ENCODE assay signal across 24 cellular contexts in genomic region chr11:107691003-107691402, GRCh38. TPM values are rescaled to one million over a fixed set of nuclear protein-coding genes. Genes with fewer than 3 reads are reported as not detected.
A peak's percentile ranks its signal among the peaks of the same experiment; 100 is the strongest.
DNase-seq lines count a peak whose midpoint lies in the region; ATAC-seq, FAIRE-seq and TF ChIP-seq lines count a peak whose summit lies in the region.
"Had no signal": no experiment of that assay in that cellular context is flagged by ENCODE, and none has a peak within 500 bp of the region (broad histone marks: within the 10 kb centered on the region; RNA-seq: fewer than 3 reads in every experiment).

No MANE protein-coding gene starts in this region.

- no peak for ATAC-seq in HG03139 (IDR thresholded peaks at IDR 0.05; ENCODE audit: unreplicated experiment)
- ATAC-seq: activated CD4-positive, CD25-positive, alpha-beta regulatory T cell treated with anti-CD3 and anti-CD28 coated beads, Interleukin-2, amount 50 U/mL, for 24 hours; lower lobe of right lung; naive thymus-derived CD8-positive, alpha-beta T cell; stimulated activated memory B cell treated with anti-CD40 and anti-IgM and Interleukin-4, amounts not matched to agents 10 μg/mL and 1 μg/mL and 100 μg/mL, for 72 hours had no signal

- no peaks in the 10 kb centered on the region for H3K27me3 Mint-ChIP-seq in astrocyte (ENCODE audit: low read depth, unreplicated experiment)

- TF ChIP-seq CTCF in astrocyte (IDR thresholded peaks at IDR 0.05; ENCODE audit: insufficient read depth, low read depth, low read length) (no peak), fibroblast of villous mesenchyme (IDR thresholded peaks at IDR 0.05; ENCODE audit: insufficient read depth, low read depth, low read length) (no peak), smooth muscle cell (IDR thresholded peaks at IDR 0.05; ENCODE audit: borderline replicate concordance, insufficient read depth, poor library complexity, severe bottlenecking) (no peak)

- no peaks in the 10 kb centered on the region for H3K36me3 ChIP-seq in astrocyte (ENCODE audit: insufficient read depth, low read length)
- H3K36me3 ChIP-seq in smooth muscle cell (ENCODE audit: low read depth), result no peaks in the 10 kb centered on the region
- H3K36me3 ChIP-seq: BLaER1 treated with 17β-estradiol and CSF1 and Interleukin-3, amounts not matched to agents 10 nM and 100 nM; lower lobe of right lung; prostate gland; SJSA1; thyroid gland had no signal

- WGBS in smooth muscle cell (ENCODE audit: low lambda C conversion rate), result 21% methylated on average over 3 of the region's 3 CpGs

- peak; percentile 91 for FAIRE-seq in astrocyte (lab: Jason Lieb, UNC)
- FAIRE-seq: colon had no signal

- no peaks in the 10 kb centered on the region for H3K36me3 Mint-ChIP-seq in astrocyte (ENCODE audit: low read depth, unreplicated experiment)
- H3K36me3 Mint-ChIP-seq: immature natural killer cell; naive thymus-derived CD8-positive, alpha-beta T cell; stimulated activated memory B cell treated with anti-CD40 and anti-IgM and Interleukin-4, amounts not matched to agents 10 μg/mL and 1 μg/mL and 100 μg/mL, for 72 hours had no signal

- H3K4me2 ChIP-seq in astrocyte (ENCODE audit: low read length), result peak overlapping the region; percentile 67
- peak overlapping the region; percentile 75 for H3K4me2 ChIP-seq in smooth muscle cell

- H3K27ac ChIP-seq in astrocyte (ENCODE audit: low read depth, low read length) (peak overlapping the region; percentile 62), smooth muscle cell (ENCODE audit: low read depth) (peak overlapping the region; percentile 80)
- H3K27ac ChIP-seq: lower lobe of right lung, prostate gland, SJSA1, thyroid gland had no signal

- H4K20me1 ChIP-seq in astrocyte (ENCODE audit: insufficient read depth, low read length) (no peaks in the 10 kb centered on the region), smooth muscle cell (ENCODE audit: low read depth) (no peaks in the 10 kb centered on the region)
- H4K20me1 ChIP-seq: BLaER1 treated with 17β-estradiol and CSF1 and Interleukin-3, amounts not matched to agents 10 nM and 100 nM had no signal

- H3K9ac ChIP-seq in astrocyte (ENCODE audit: low read length) (peak overlapping the region; percentile 65), smooth muscle cell (ENCODE audit: low read depth) (no peak overlapping the region)
- H3K9ac ChIP-seq: BLaER1 treated with 17β-estradiol and CSF1 and Interleukin-3, amounts not matched to agents 10 nM and 100 nM had no signal

- peaks cover 31% of the 10 kb centered on the region for H3K4me1 Mint-ChIP-seq in astrocyte (ENCODE audit: low read depth, unreplicated experiment)
- H3K4me1 Mint-ChIP-seq: immature natural killer cell; naive thymus-derived CD8-positive, alpha-beta T cell; stimulated activated memory B cell treated with anti-CD40 and anti-IgM and Interleukin-4, amounts not matched to agents 10 μg/mL and 1 μg/mL and 100 μg/mL, for 72 hours had no signal

- H3K9me3 ChIP-seq in astrocyte (ENCODE audit: insufficient read depth, low read depth, low read length) (no peaks in the 10 kb centered on the region), smooth muscle cell (replicated peaks; ENCODE audit: low read depth) (no peaks in the 10 kb centered on the region)
- H3K9me3 ChIP-seq: lower lobe of right lung, prostate gland, SJSA1, thyroid gland had no signal

- peaks cover 2% of the 10 kb centered on the region for H3K9me3 Mint-ChIP-seq in astrocyte (ENCODE audit: unreplicated experiment)
- H3K9me3 Mint-ChIP-seq: naive thymus-derived CD8-positive, alpha-beta T cell; stimulated activated memory B cell treated with anti-CD40 and anti-IgM and Interleukin-4, amounts not matched to agents 10 μg/mL and 1 μg/mL and 100 μg/mL, for 72 hours; T-helper 2 cell treated with Interferon-gamma antibody and Interleukin-4, amounts not matched to agents 5 μg/mL and 100 μg/mL, for 36 hours had no signal

- no peak overlapping the region for H3K4me3 Mint-ChIP-seq in astrocyte (ENCODE audit: unreplicated experiment)
- H3K4me3 Mint-ChIP-seq: immature natural killer cell; naive thymus-derived CD8-positive, alpha-beta T cell; stimulated activated memory B cell treated with anti-CD40 and anti-IgM and Interleukin-4, amounts not matched to agents 10 μg/mL and 1 μg/mL and 100 μg/mL, for 72 hours; T-helper 2 cell treated with Interferon-gamma antibody and Interleukin-4, amounts not matched to agents 5 μg/mL and 100 μg/mL, for 36 hours had no signal

- no peaks in the 10 kb centered on the region for H3K79me2 ChIP-seq in astrocyte (ENCODE audit: insufficient read depth, low read length)
- H3K79me2 ChIP-seq in smooth muscle cell (ENCODE audit: low read depth), result no peaks in the 10 kb centered on the region

- H3K4me3 ChIP-seq in astrocyte (ENCODE audit: insufficient read depth, low read depth, low read length), result no peak overlapping the region
- no peak overlapping the region for H3K4me3 ChIP-seq in fibroblast of villous mesenchyme (ENCODE audit: low read depth, low read length)
- H3K4me3 ChIP-seq in smooth muscle cell, result no peak overlapping the region
- H3K4me3 ChIP-seq: BLaER1 treated with 17β-estradiol and CSF1 and Interleukin-3, amounts not matched to agents 10 nM and 100 nM; lower lobe of right lung; prostate gland; SJSA1; thyroid gland had no signal

- peak overlapping the region; percentile 13 for H2AFZ ChIP-seq in astrocyte (ENCODE audit: low read depth, low read length)
- H2AFZ ChIP-seq in smooth muscle cell (ENCODE audit: low read depth), result no peak overlapping the region

- DNase-seq in HS-5 (ENCODE audit: low read depth), result peak; percentile 22
- DNase-seq in astrocyte (ENCODE audit: low read depth), result peak; percentile 79
- peak; percentile 82 for DNase-seq in fibroblast of villous mesenchyme (ENCODE audit: low read depth)
- no peak for DNase-seq in smooth muscle cell (lab: John Stamatoyannopoulos, UW; ENCODE audit: unreplicated experiment)
- no peak for DNase-seq in H4 (ENCODE audit: low spot score)
- no peak for DNase-seq in activated CD4-positive, alpha-beta T cell treated with anti-CD3 and anti-CD28 coated beads for 4 hours
- DNase-seq: activated effector memory CD4-positive, alpha-beta T cell treated with Interleukin-2 at 50 U/mL for 16 hours; amniotic stem cell; DMS53; immature natural killer cell; lower lobe of right lung; naive thymus-derived CD8-positive, alpha-beta T cell; NCI-H1694 treated with DMSO at 0.1 percent for 48 hours; NCI-H510A; thyroid gland had no signal

- H3K27me3 ChIP-seq in astrocyte (ENCODE audit: insufficient read depth, low read length) (no peaks in the 10 kb centered on the region), smooth muscle cell (ENCODE audit: low read depth) (no peaks in the 10 kb centered on the region)
- H3K27me3 ChIP-seq: BLaER1 treated with 17β-estradiol and CSF1 and Interleukin-3, amounts not matched to agents 10 nM and 100 nM; SJSA1; thyroid gland had no signal

- peak overlapping the region; percentile 96 for H3K27ac Mint-ChIP-seq in astrocyte (ENCODE audit: unreplicated experiment)
- H3K27ac Mint-ChIP-seq: immature natural killer cell; naive thymus-derived CD8-positive, alpha-beta T cell; stimulated activated memory B cell treated with anti-CD40 and anti-IgM and Interleukin-4, amounts not matched to agents 10 μg/mL and 1 μg/mL and 100 μg/mL, for 72 hours; T-helper 2 cell treated with Interferon-gamma antibody and Interleukin-4, amounts not matched to agents 5 μg/mL and 100 μg/mL, for 36 hours had no signal

- peaks cover 9% of the 10 kb centered on the region for H3F3A ChIP-seq in smooth muscle cell (ENCODE audit: low read depth)

- H3K4me1 ChIP-seq in astrocyte (ENCODE audit: insufficient read depth, low read length), result peaks cover 22% of the 10 kb centered on the region
- peaks cover 8% of the 10 kb centered on the region for H3K4me1 ChIP-seq in smooth muscle cell (ENCODE audit: low read depth)
- H3K4me1 ChIP-seq: prostate gland, thyroid gland had no signal

RNA-seq across cellular contexts. Expression of gene SLN, which starts 20.9 kb away (rescaled TPM):
- total RNA-seq in astrocyte (4.9 and 8.0 TPM in 2 replicates), fibroblast of villous mesenchyme (not detected in 2 replicates), smooth muscle cell (not detected in 2 replicates)
- 0.82 TPM in 1 of 2 replicates, not detected in the other for polyA plus RNA-seq in smooth muscle cell
- 1.9 TPM in 1 of 2 replicates, not detected in the other for total RNA-seq in H4 (2014; rRNA removed; shearing (Covaris generic))
- total RNA-seq: MCF 10A; naive thymus-derived CD8-positive, alpha-beta T cell; SJSA1; thyroid gland had no signal
- polyA plus RNA-seq: immature natural killer cell; naive thymus-derived CD8-positive, alpha-beta T cell had no signal

Comparison
In these comparisons a context has a peak if more than half of its experiments do, and no peak if none do; other contexts are left out.
1. DNase-seq: peak in HS-5 (single experiment), astrocyte (single experiment) and fibroblast of villous mesenchyme (single experiment); none in smooth muscle cell (single experiment), H4 (single experiment) and activated CD4-positive, alpha-beta T cell treated with anti-CD3 and anti-CD28 coated beads for 4 hours (0 of 2).